ENCODE assay signal across 8 cellular contexts in the genomic region with DNA sequence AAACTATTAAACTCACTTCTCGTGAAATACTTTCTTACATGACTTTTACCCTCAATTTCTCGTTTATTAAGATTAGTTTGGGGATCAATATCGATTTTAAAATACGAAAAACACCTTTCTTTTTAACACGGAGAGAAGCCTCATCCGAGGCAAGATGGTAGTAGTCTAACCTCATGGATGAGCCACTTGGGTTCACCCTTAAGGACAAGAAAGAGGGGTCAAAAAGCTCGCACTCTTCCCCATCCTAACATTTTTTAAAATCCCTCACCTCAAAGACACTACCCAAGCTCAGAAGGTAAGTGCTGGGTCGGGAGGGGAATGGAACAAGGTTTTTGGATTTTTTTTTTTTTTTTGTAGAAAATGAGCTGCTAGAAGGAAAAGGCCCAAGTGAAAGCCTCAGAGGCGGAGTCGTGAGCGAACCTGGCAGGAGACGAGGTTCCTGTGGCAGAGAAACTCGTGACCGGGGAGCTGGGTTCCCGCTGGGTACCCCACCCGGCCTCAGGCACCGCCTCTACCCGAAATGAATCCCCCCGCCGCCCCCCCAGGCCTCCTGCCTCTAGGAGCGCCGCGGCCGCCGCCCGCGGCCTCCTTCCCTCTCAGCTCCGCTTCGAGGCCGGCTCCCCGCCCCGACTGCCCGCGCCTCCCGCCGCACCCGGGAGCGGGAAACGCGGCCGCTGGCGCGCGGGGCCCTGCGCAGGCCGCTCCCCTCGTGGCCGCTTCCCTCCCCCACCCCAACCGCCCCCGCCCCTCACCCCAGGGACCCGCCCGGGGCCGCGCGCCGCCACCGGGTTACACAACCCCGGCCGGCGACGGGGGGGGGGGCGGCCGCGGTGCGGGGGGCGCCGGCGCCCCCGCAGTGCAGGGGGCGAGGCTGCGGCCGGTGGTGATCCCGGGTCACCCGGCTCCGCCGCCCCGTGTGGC. TPM values are rescaled to one million over a fixed set of nuclear protein-coding genes. Genes with fewer than 3 reads are reported as not detected.
A peak's percentile ranks its signal among the peaks of the same experiment; 100 is the strongest.
DNase-seq lines count a peak whose midpoint lies in the region; ATAC-seq, FAIRE-seq and TF ChIP-seq lines count a peak whose summit lies in the region.

No MANE protein-coding gene starts in this region.

- peak overlapping the region; percentile 94 for H3K4me2 ChIP-seq in keratinocyte (ENCODE audit: control insufficient read depth, extremely low read depth, insufficient read depth, low read depth, low read length)

- no peaks in the 10 kb centered on the region for H3K27me3 ChIP-seq in keratinocyte (ENCODE audit: control insufficient read depth, extremely low read depth, insufficient read depth, low read length)

- no peak for FAIRE-seq in keratinocyte (lab: Jason Lieb, UNC)

- dilution Hi-C loops in keratinocyte (cut with MboI; ENCODE audit: extremely low pct_ligation_motif_present, low sequenced_read_pairs), result no loop called here

- no peak overlapping the region for H2AFZ ChIP-seq in keratinocyte (ENCODE audit: control insufficient read depth, low read length)

- peak overlapping the region; percentile 99 for H3K27ac ChIP-seq in caudate nucleus (ENCODE audit: low read depth, low read length)
- H3K27ac ChIP-seq in keratinocyte (ENCODE audit: control insufficient read depth, insufficient read depth, low read length), result peak overlapping the region; percentile 91

- H3K9me3 ChIP-seq in keratinocyte (ENCODE audit: control insufficient read depth, low read depth, low read length), result no peaks in the 10 kb centered on the region

- peaks cover 64% of the 10 kb centered on the region for H3K79me2 ChIP-seq in keratinocyte (ENCODE audit: control insufficient read depth, insufficient read depth, low read length)

- peak overlapping the region; percentile 77 for H3K4me3 ChIP-seq in GM12864 (ENCODE audit: low read depth, low read length)
- peak overlapping the region; percentile 85 to 98 (median 98) for H3K4me3 ChIP-seq in keratinocyte (ENCODE audit: control insufficient read depth in 2 of 3, extremely low read depth in 1 of 3, insufficient read depth in 2 of 3, low read depth in 1 of 3, low read length in 3 of 3)

- H4K20me1 ChIP-seq in keratinocyte (ENCODE audit: control insufficient read depth, extremely low read depth, insufficient read depth, low read length), result peaks cover 28% of the 10 kb centered on the region

- H3K4me1 ChIP-seq in keratinocyte (ENCODE audit: control insufficient read depth, extremely low read depth, insufficient read depth, low read length), result peaks cover 20% of the 10 kb centered on the region

- DNase-seq in GM12864 (ENCODE audit: low read depth) (no peak), LoVo (ENCODE audit: low spot score) (peak; percentile 32), caudate nucleus (lab: John Stamatoyannopoulos, UW) (peak in 53 of 61 donors; percentile 6 to 83 (median 47)), keratinocyte (ENCODE audit: low read depth, low spot score) (no peak), NCI-H187 (lab: John Stamatoyannopoulos, UW) (no peak)
- peak; percentile 6 for DNase-seq in activated CD4-positive, CD25-positive, alpha-beta regulatory T cell treated with anti-CD3 and anti-CD28 coated beads, Interleukin-2, amount 50 U/mL, for 16 hours (ENCODE audit: low read depth, low spot score)
- peak; percentile 23 to 34 (median 32) for DNase-seq in stimulated activated CD4-positive, alpha-beta T cell treated with anti-CD3 and anti-CD28 coated beads, Interleukin-12 subunit alpha, Interleukin-12 subunit beta, amount 100 ng/mL, for 48 hours (ENCODE audit: low read depth in 2 of 3, low spot score in 1 of 3)

- H3K9me1 ChIP-seq in keratinocyte (ENCODE audit: control insufficient read depth, extremely low read depth, insufficient read depth, low read length), result peaks cover 3% of the 10 kb centered on the region

- ATAC-seq in HG02678 (IDR thresholded peaks at IDR 0.05; ENCODE audit: unreplicated experiment), result no peak

- TF ChIP-seq CTCF in GM12864 (IDR thresholded peaks at IDR 0.05; ENCODE audit: low read depth, low read length, missing control alignments), result no peak
- no peak for TF ChIP-seq CTCF in keratinocyte (optimal IDR thresholded peaks at IDR 0.05 in 1 of 3, IDR thresholded peaks at IDR 0.05 in 1 of 3, conservative IDR thresholded peaks at IDR 0.05 in 1 of 3; ENCODE audit: extremely low read depth in 1 of 3, insufficient read depth in 2 of 3, low read length in 3 of 3)

- H3K9ac ChIP-seq in keratinocyte (ENCODE audit: control insufficient read depth, extremely low read depth, insufficient read depth, low read length), result peak overlapping the region; percentile 90

- H3K36me3 ChIP-seq in keratinocyte (ENCODE audit: control insufficient read depth in 2 of 2, extremely low read depth in 1 of 2, insufficient read depth in 2 of 2, low read length in 2 of 2), result peaks cover 4 to 9% of the 10 kb centered on the region in 2 experiments

RNA-seq across cellular contexts. Expression of a gene that starts 1.6 kb away (rescaled TPM):
- polyA plus RNA-seq in keratinocyte, result 9.9 to 22.0 TPM (median 16.5 TPM) in 3 replicates
- 16.5 TPM for polyA plus RNA-seq in keratinocyte (2011; ENCODE audit: low read depth)
- polyA plus RNA-seq in keratinocyte (2011; cell fraction: cytosol; rRNA removed), result 7.3 and 12.7 TPM in 2 replicates
- polyA plus RNA-seq in keratinocyte (2011; cell fraction: nucleus; rRNA removed), result 37.4 and 48.3 TPM in 2 replicates
- polyA plus RNA-seq in keratinocyte (2012; ENCODE audit: low replicate concordance), result 17.9 and 19.3 TPM in 2 replicates
- 11.3 to 24.4 TPM (median 22.9 TPM) in 3 replicates for polyA minus RNA-seq in keratinocyte
- 19.8 TPM for polyA minus RNA-seq in keratinocyte (2011; cell fraction: cytosol; rRNA and poly(A)+ RNA removed)
- polyA minus RNA-seq in keratinocyte (2011; cell fraction: nucleus; rRNA and poly(A)+ RNA removed), result 31.8 and 66.1 TPM in 2 replicates

RNA-seq across cellular contexts. Expression of a gene that starts 45.7 kb away (rescaled TPM):
- not detected in 3 replicates for polyA plus RNA-seq in keratinocyte
- not detected for polyA plus RNA-seq in keratinocyte (2011; ENCODE audit: low read depth)
- not detected in 2 replicates for polyA plus RNA-seq in keratinocyte (2011; cell fraction: cytosol; rRNA removed)
- polyA plus RNA-seq in keratinocyte (2011; cell fraction: nucleus; rRNA removed), result not detected in 2 replicates
- polyA plus RNA-seq in keratinocyte (2012; ENCODE audit: low replicate concordance), result not detected in 2 replicates
- not detected in 3 replicates for polyA minus RNA-seq in keratinocyte
- polyA minus RNA-seq in keratinocyte (2011; cell fraction: cytosol; rRNA and poly(A)+ RNA removed), result not detected
- not detected in 2 replicates for polyA minus RNA-seq in keratinocyte (2011; cell fraction: nucleus; rRNA and poly(A)+ RNA removed)

Comparison
In these comparisons a context has a peak if more than half of its experiments do, and no peak if none do; other contexts are left out.
1. DNase-seq: peak in LoVo (single experiment), activated CD4-positive, CD25-positive, alpha-beta regulatory T cell treated with anti-CD3 and anti-CD28 coated beads, Interleukin-2, amount 50 U/mL, for 16 hours (single experiment), caudate nucleus (53 of 61) and stimulated activated CD4-positive, alpha-beta T cell treated with anti-CD3 and anti-CD28 coated beads, Interleukin-12 subunit alpha, Interleukin-12 subunit beta, amount 100 ng/mL, for 48 hours (3 of 3); none in GM12864 (single experiment), keratinocyte (single experiment) and NCI-H187 (0 of 2).